Comparison of ENCODE assay signal across 20 cellular contexts in the genomic region with DNA sequence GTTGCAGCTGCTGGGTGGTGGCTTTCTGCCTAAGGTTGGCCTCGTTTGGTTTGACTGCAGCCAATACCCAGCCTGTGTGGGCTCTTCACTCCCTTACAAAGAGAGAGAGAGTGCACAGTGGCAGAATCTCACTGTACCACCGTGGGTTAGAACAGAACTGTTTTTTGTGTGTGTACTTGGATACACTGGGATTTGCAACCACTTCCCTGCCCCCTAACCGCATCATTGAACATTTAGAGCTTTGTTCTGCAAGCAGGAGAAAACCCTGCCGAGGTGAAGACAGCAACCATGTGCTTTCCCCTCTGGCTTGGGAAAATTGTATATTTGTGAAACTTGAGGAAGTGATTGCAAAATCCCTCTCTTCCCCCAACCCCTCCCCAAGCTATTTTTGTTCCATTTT.
DNase-seq lines count a peak whose midpoint lies in the region.
"Had no signal": no experiment of that assay in that cellular context is flagged by ENCODE, and none has a peak within 500 bp of the region (broad histone marks: within the 10 kb centered on the region; RNA-seq: fewer than 3 reads in every experiment).

No MANE protein-coding gene starts in this region.

- peak overlapping the region; percentile 47 for H3K27ac ChIP-seq in temporal lobe (ENCODE audit: low read depth, low read length)
- H3K27ac ChIP-seq: cardiac muscle cell, foreskin keratinocyte had no signal

- DNase-seq in NOMO-1 treated with DMSO at 0.1 percent for 48 hours (lab: John Stamatoyannopoulos, UW; ENCODE audit: unreplicated experiment) (peak; percentile 7), NOMO-1 treated with dmso at 0.1 percent for 144 hours (lab: John Stamatoyannopoulos, UW; ENCODE audit: unreplicated experiment) (no peak), cerebellum (ENCODE audit: low spot score) (peak; percentile 10), iris pigment epithelial cell (ENCODE audit: low read depth) (peak; percentile 48), occipital lobe (lab: John Stamatoyannopoulos, UW) (no peak), NCI-H524 treated with DMSO at 0.1 percent for 48 hours (lab: John Stamatoyannopoulos, UW) (no peak), germinal center (ENCODE audit: low spot score) (no peak)
- DNase-seq: 8988T; activated CD4-positive, alpha-beta memory T cell treated with anti-CD3 and anti-CD28 coated beads, Interleukin-2, amount 10 ng/mL, durations not matched to agents 7 days and 5 days; activated naive CD8-positive, alpha-beta T cell treated with anti-CD3 and anti-CD28 coated beads, Interleukin-2, amount 10 ng/mL, durations not matched to agents 7 days and 5 days; activated T-cell treated with anti-CD3 and anti-CD28 coated beads, Interleukin-2, amount 50 U/mL, for 4 hours; CD4-positive, CD25-positive, alpha-beta regulatory T cell; DMS79; endodermal cell; foreskin keratinocyte; NCI-H526; stimulated activated CD4-positive, alpha-beta T cell treated with anti-CD3 and anti-CD28 coated beads, Interleukin-4, amount 100 ng/mL, for 24 hours; stimulated activated CD8-positive, alpha-beta memory T cell treated with anti-CD3 and anti-CD28 coated beads, Interleukin-4, amount 100 ng/mL, for 48 hours had no signal

Comparison
In these comparisons a context has a peak if more than half of its experiments do, and no peak if none do; other contexts are left out.
1. DNase-seq: peak in NOMO-1 treated with DMSO at 0.1 percent for 48 hours (single experiment), cerebellum (single experiment) and iris pigment epithelial cell (single experiment); none in NOMO-1 treated with dmso at 0.1 percent for 144 hours (single experiment), occipital lobe (single experiment), NCI-H524 treated with DMSO at 0.1 percent for 48 hours (single experiment) and germinal center (single experiment).